In genomic region chr4:154349829-154350228, GRCh38 we compare ENCODE assay signal across 9 cellular contexts.
DNase-seq lines count a peak whose midpoint lies in the region; ATAC-seq and TF ChIP-seq lines count a peak whose summit lies in the region.
"Had no signal": no experiment of that assay in that cellular context is flagged by ENCODE, and none has a peak within 500 bp of the region (broad histone marks: within the 10 kb centered on the region; RNA-seq: fewer than 3 reads in every experiment).

No MANE protein-coding gene starts in this region.

- dilution Hi-C loops in mammary epithelial cell (cut with HindIII; ENCODE audit: low sequenced_read_pairs) = no loop called here

- no peaks in the 10 kb centered on the region for H3K36me3 Mint-ChIP-seq in osteocyte (ENCODE audit: unreplicated experiment)

- in situ Hi-C loops in mammary epithelial cell (cut with MboI; ENCODE audit: low sequenced_read_pairs in 2 of 2) = no loop called here

- BruUV-seq in mammary epithelial cell (replicated peaks; lab: Mats Ljungman, UMichigan) = no TSS peak

- TF ChIP-seq EP300 in Ishikawa (IDR thresholded peaks at IDR 0.05; ENCODE audit: borderline replicate concordance) = no peak

- H3K36me3 ChIP-seq in mammary epithelial cell (ENCODE audit: insufficient read depth, low read length) = no peaks in the 10 kb centered on the region

- TF ChIP-seq RAD21 in Ishikawa (IDR thresholded peaks at IDR 0.05; ENCODE audit: low read depth) = peak; percentile 33

- peaks cover 6% of the 10 kb centered on the region for H3K27me3 ChIP-seq in mammary epithelial cell (ENCODE audit: insufficient read depth, low read length)

- no peak overlapping the region for H3K4me3 Mint-ChIP-seq in osteocyte (ENCODE audit: unreplicated experiment)

- H3K27ac Mint-ChIP-seq in osteocyte (ENCODE audit: unreplicated experiment) = no peak overlapping the region

- H3K9me3 ChIP-seq in mammary epithelial cell (replicated peaks; ENCODE audit: insufficient read depth, low read length) = no peaks in the 10 kb centered on the region

- TF ChIP-seq CTCF in GM12875 (IDR thresholded peaks at IDR 0.05; ENCODE audit: borderline replicate concordance, insufficient read depth, low read depth, low read length) = peak; percentile 34; the same call in 1 of the 2 replicates
- peak; percentile 30 to 67 for TF ChIP-seq CTCF in mammary epithelial cell (conservative IDR thresholded peaks at IDR 0.05 in 1 of 2, IDR thresholded peaks at IDR 0.05 in 1 of 2; ENCODE audit: extremely low read depth in 1 of 2, insufficient read depth in 1 of 2, low read depth in 1 of 2, low read length in 2 of 2)
- TF ChIP-seq CTCF in osteocyte (IDR thresholded peaks at IDR 0.05) = peak; percentile 47

- no peak overlapping the region for H3K27ac ChIP-seq in mammary epithelial cell (ENCODE audit: insufficient read depth, low read depth, low read length)

- H3K27me3 Mint-ChIP-seq in osteocyte (ENCODE audit: unreplicated experiment) = peaks cover 22% of the 10 kb centered on the region

- H3K79me2 ChIP-seq in mammary epithelial cell (ENCODE audit: insufficient read depth, low read length) = no peaks in the 10 kb centered on the region

- no peaks in the 10 kb centered on the region for H4K20me1 ChIP-seq in mammary epithelial cell (ENCODE audit: insufficient read depth, low read length)

- H3K4me3 ChIP-seq in GM12875 (ENCODE audit: low read depth, low read length) (no peak overlapping the region), mammary epithelial cell (replicated peaks in 1 of 3; ENCODE audit: insufficient read depth in 1 of 3, low read depth in 2 of 3, low read length in 3 of 3) (no peak overlapping the region)

- intact Hi-C loops in mammary epithelial cell (cut with micrococcal nuclease) = no loop called here

- no peaks in the 10 kb centered on the region for H3K9me3 Mint-ChIP-seq in osteocyte (ENCODE audit: unreplicated experiment)

- no peak overlapping the region for H3K4me2 ChIP-seq in mammary epithelial cell (ENCODE audit: insufficient read depth, low read depth, low read length)

- CTCF ChIA-PET in mammary epithelial cell (lab: Charles Lee; ENCODE audit: low non-redundant PET) = interaction anchor here (0.9 kb wide), 1 partner anchor 564 kb away, joined by 11 read pairs; no protein-coding TSS in a partner anchor

- no peaks in the 10 kb centered on the region for H3K4me1 Mint-ChIP-seq in osteocyte (ENCODE audit: unreplicated experiment)

- DNase-seq in mammary epithelial cell = peak; percentile 10
- DNase-seq in osteocyte (ENCODE audit: extremely low spot score, unreplicated experiment) = no peak
- no peak for DNase-seq in T-helper 2 cell
- DNase-seq in cerebellum (ENCODE audit: low spot score) = no peak
- DNase-seq: NCI-H1694 treated with DMSO at 0.1 percent for 48 hours, right cardiac atrium had no signal

- H3K4me1 ChIP-seq in mammary epithelial cell (ENCODE audit: insufficient read depth, low read length) = no peaks in the 10 kb centered on the region

- H3K9ac ChIP-seq in mammary epithelial cell (ENCODE audit: insufficient read depth, low read length) = no peak overlapping the region

- no peak for ATAC-seq in GM19455 (IDR thresholded peaks at IDR 0.05; ENCODE audit: unreplicated experiment)
- ATAC-seq: right cardiac atrium had no signal

- no peak overlapping the region for H2AFZ ChIP-seq in mammary epithelial cell (ENCODE audit: low read depth, low read length)

- whole genome bisulfite sequencing in mammary epithelial cell (ENCODE audit: low coverage, missing lambda C conversion rate) = 100% methylated on average over 2 of the region's 2 CpGs

TF ChIP-seq in Ishikawa, 13 proteins besides CTCF, POLR2A, EP300 and RAD21:
- TF ChIP-seq FOXM1 (IDR thresholded peaks at IDR 0.05; ENCODE audit: borderline replicate concordance, low read depth) (no peak), CEBPB (IDR thresholded peaks at IDR 0.05) (no peak), CREB1 (IDR thresholded peaks at IDR 0.05; ENCODE audit: low read depth) (no peak), YY1 (IDR thresholded peaks at IDR 0.05; ENCODE audit: low read depth) (no peak), EGR1 (IDR thresholded peaks at IDR 0.05) (no peak), REST (IDR thresholded peaks at IDR 0.05; ENCODE audit: low read depth) (no peak), NFIC (IDR thresholded peaks at IDR 0.05) (no peak), ZBTB7A (IDR thresholded peaks at IDR 0.05; ENCODE audit: low read depth) (no peak), USF1 (IDR thresholded peaks at IDR 0.05) (no peak), TEAD4 (IDR thresholded peaks at IDR 0.05) (no peak)
- TF ChIP-seq, protein P1, sequence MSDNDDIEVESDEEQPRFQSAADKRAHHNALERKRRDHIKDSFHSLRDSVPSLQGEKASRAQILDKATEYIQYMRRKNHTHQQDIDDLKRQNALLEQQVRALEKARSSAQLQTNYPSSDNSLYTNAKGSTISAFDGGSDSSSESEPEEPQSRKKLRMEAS (IDR thresholded peaks at IDR 0.05) = no peak
